ENCODE assay signal across 9 cellular contexts in the genomic region with DNA sequence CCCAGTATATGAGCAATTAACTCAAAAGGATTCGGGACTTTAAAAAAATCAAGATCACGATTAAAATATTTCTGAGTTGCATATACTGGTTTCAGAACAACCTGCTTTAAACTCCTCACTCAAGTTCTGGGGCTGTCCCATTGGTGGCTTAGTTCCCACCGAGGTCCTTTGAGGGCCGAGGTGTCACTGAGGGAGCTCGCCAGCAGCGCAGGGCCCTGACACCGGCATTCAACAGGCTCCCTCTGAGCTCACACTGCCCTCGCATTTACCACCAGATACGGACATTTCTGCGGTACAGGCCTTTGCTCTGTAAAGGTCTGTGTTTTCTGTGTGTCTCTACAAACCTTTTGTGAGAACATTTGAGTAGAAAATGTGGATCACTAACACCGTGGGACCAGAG. TPM values are rescaled to one million over a fixed set of nuclear protein-coding genes. Genes with fewer than 3 reads are reported as not detected.
"Had no signal": no experiment of that assay in that cellular context is flagged by ENCODE, and none has a peak within 500 bp of the region (broad histone marks: within the 10 kb centered on the region; RNA-seq: fewer than 3 reads in every experiment).

No MANE protein-coding gene starts in this region.

- H3K9me3 ChIP-seq: body of pancreas, prostate gland had no signal

- H3K4me1 ChIP-seq: prostate gland had no signal

- H3K27ac ChIP-seq: body of pancreas, prostate gland had no signal

- DNase-seq: cortex of kidney had no signal

- H3K4me3 ChIP-seq: body of pancreas, lung, prostate gland had no signal

- H3K27me3 ChIP-seq: body of pancreas had no signal

- H3K36me3 ChIP-seq: prostate gland had no signal

RNA-seq across cellular contexts. Expression of gene BNIP5, which starts 24.4 kb away (rescaled TPM):
- total RNA-seq: activated CD4-positive, alpha-beta T cell treated with anti-CD3 and anti-CD28 coated beads, Interleukin-2, amount 10 ng/mL, durations not matched to agents 24 days and 14 days; mononuclear cell; T-helper 1 cell treated with Interleukin-12 subunit alpha and Interleukin-12 subunit beta and Interleukin-4 antibody, amounts not matched to agents 30 ng/mL and 1 ng/mL, for 36 hours; urinary bladder had no signal
- polyA plus RNA-seq: naive thymus-derived CD4-positive, alpha-beta T cell; urinary bladder had no signal
